In the genomic region with DNA sequence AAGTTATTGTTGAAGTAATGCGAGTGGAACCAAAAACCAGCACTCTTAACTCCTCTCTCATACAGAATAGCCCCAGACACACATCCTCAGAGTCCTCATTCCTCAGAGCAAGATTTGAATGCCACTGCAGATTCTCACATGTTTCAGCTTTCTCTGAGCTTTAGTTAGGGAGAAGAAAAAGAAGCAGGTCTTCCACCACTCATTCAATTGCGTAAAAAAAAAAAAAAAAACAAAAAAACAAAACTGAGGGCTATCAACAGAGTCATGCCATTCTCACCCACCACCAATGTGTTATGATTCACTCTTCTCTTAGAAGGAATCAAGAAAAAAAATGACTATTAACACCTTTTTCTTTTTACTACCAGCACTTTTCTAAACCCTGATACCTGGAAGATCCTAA, we compare ENCODE assay signal across 21 cellular contexts.
"Had no signal": no experiment of that assay in that cellular context is flagged by ENCODE, and none has a peak within 500 bp of the region (broad histone marks: within the 10 kb centered on the region; RNA-seq: fewer than 3 reads in every experiment).

No MANE protein-coding gene starts in this region.

- H3K27ac ChIP-seq: gastrocnemius medialis, heart left ventricle, left lung, spleen had no signal

- H3K9me3 ChIP-seq: gastrocnemius medialis, mucosa of descending colon had no signal

- H3K27ac Mint-ChIP-seq: activated CD4-positive, alpha-beta T cell treated with anti-CD3 and anti-CD28 coated beads, Interleukin-2, amount 10 ng/mL, durations not matched to agents 7 days and 5 days; activated CD8-positive, alpha-beta T cell treated with anti-CD3 and anti-CD28 coated beads, Interleukin-2, amount 10 ng/mL, durations not matched to agents 7 days and 5 days; activated naive CD4-positive, alpha-beta T cell treated with anti-CD3 and anti-CD28 coated beads for 36 hours; dendritic cell treated with granulocyte-macrophage colony-stimulating factor and Interleukin-4, amounts not matched to agents 40 ng/mL and 50 ng/mL, for 4 days; naive B cell had no signal

- ATAC-seq: activated CD8-positive, alpha-beta T cell treated with anti-CD3 and anti-CD28 coated beads, Interleukin-2, amount 10 ng/mL, durations not matched to agents 7 days and 5 days; activated T-cell treated with anti-CD3 and anti-CD28 coated beads, Interleukin-2, amount 50 U/mL, for 4 hours; esophagus mucosa; gastrocnemius medialis; heart left ventricle; left lung; mucosa of descending colon; sciatic nerve had no signal

- H3K4me3 Mint-ChIP-seq: activated CD4-positive, alpha-beta T cell treated with anti-CD3 and anti-CD28 coated beads, Interleukin-2, amount 10 ng/mL, durations not matched to agents 7 days and 5 days; activated CD8-positive, alpha-beta T cell treated with anti-CD3 and anti-CD28 coated beads, Interleukin-2, amount 10 ng/mL, durations not matched to agents 7 days and 5 days; activated naive CD4-positive, alpha-beta T cell treated with anti-CD3 and anti-CD28 coated beads for 36 hours; activated T-cell treated with anti-CD3 and anti-CD28 coated beads, Interleukin-2, amount 50 U/mL, for 4 hours; dendritic cell treated with granulocyte-macrophage colony-stimulating factor and Interleukin-4, amounts not matched to agents 40 ng/mL and 50 ng/mL, for 4 days; naive B cell; neural crest cell had no signal

- H3K27me3 ChIP-seq: gastrocnemius medialis, heart left ventricle, left lung, spleen had no signal

- H3K36me3 Mint-ChIP-seq: naive B cell had no signal

- H3K4me1 ChIP-seq: gastrocnemius medialis, heart left ventricle, left lung, spleen had no signal

- H3K9me3 Mint-ChIP-seq: activated CD4-positive, alpha-beta T cell treated with anti-CD3 and anti-CD28 coated beads, Interleukin-2, amount 10 ng/mL, durations not matched to agents 7 days and 5 days had no signal

- H3K27me3 Mint-ChIP-seq: activated CD4-positive, alpha-beta T cell treated with anti-CD3 and anti-CD28 coated beads, Interleukin-2, amount 10 ng/mL, durations not matched to agents 7 days and 5 days; dendritic cell treated with granulocyte-macrophage colony-stimulating factor and Interleukin-4, amounts not matched to agents 40 ng/mL and 50 ng/mL, for 4 days; naive B cell had no signal

- H3K4me3 ChIP-seq: gastrocnemius medialis, heart left ventricle, left lung, mucosa of descending colon, spleen had no signal

- DNase-seq: activated CD4-positive, alpha-beta T cell treated with anti-CD3 and anti-CD28 coated beads, Interleukin-2, amount 10 ng/mL, durations not matched to agents 7 days and 5 days; activated CD8-positive, alpha-beta T cell treated with anti-CD3 and anti-CD28 coated beads, Interleukin-2, amount 10 ng/mL, durations not matched to agents 7 days and 5 days; activated naive CD4-positive, alpha-beta T cell treated with anti-CD3 and anti-CD28 coated beads for 36 hours; activated T-cell treated with anti-CD3 and anti-CD28 coated beads, Interleukin-2, amount 50 U/mL, for 4 hours; aorta; cerebellar nuclear complex; effector CD8-positive, alpha-beta T cell; gastrocnemius medialis; heart left ventricle; kidney; left lung; mammary epithelial cell; mucosa of descending colon; naive B cell; spleen; stimulated activated CD4-positive, alpha-beta T cell treated with anti-CD3 and anti-CD28 coated beads, Interleukin-4, amount 100 ng/mL, for 4 hours; stimulated activated naive CD4-positive, alpha-beta T cell had no signal

- H3K4me1 Mint-ChIP-seq: activated CD4-positive, alpha-beta T cell treated with anti-CD3 and anti-CD28 coated beads, Interleukin-2, amount 10 ng/mL, durations not matched to agents 7 days and 5 days; naive B cell; neural crest cell had no signal

- H3K36me3 ChIP-seq: gastrocnemius medialis, heart left ventricle, left lung, spleen had no signal
